Comparison of ENCODE assay signal across 33 cellular contexts in genomic region chr20:44141873-44142272, GRCh38. TPM values are rescaled to one million over a fixed set of nuclear protein-coding genes. Genes with fewer than 3 reads are reported as not detected.
DNase-seq lines count a peak whose midpoint lies in the region; ATAC-seq, FAIRE-seq and TF ChIP-seq lines count a peak whose summit lies in the region.
"Had no signal": no experiment of that assay in that cellular context is flagged by ENCODE, and none has a peak within 500 bp of the region (broad histone marks: within the 10 kb centered on the region; RNA-seq: fewer than 3 reads in every experiment).

No MANE protein-coding gene starts in this region.

- no peak overlapping the region for H3K14ac ChIP-seq in IMR-90 (replicated peaks; ENCODE audit: low read depth, low read length)

- CTCF ChIA-PET in IMR-90 (lab: Yijun Ruan, JAX): no interaction called here

- H3K27ac ChIP-seq in IMR-90 (ENCODE audit: insufficient read depth, low read length) (no peak overlapping the region), stomach (peak overlapping the region in 3 of 5 donors; percentile 41 to 85 (median 83)), ovary (no peak overlapping the region)
- H3K27ac ChIP-seq in effector memory CD4-positive, alpha-beta T cell (ENCODE audit: insufficient read depth, low read length, poor library complexity, severe bottlenecking): no peak overlapping the region
- H3K27ac ChIP-seq: parathyroid adenoma, SJSA1, upper lobe of right lung, WERI-Rb-1 had no signal

- no peak overlapping the region for H2AK9ac ChIP-seq in IMR-90 (replicated peaks; ENCODE audit: low read depth, low read length, poor library complexity)

- TF ChIP-seq CTCF in IMR-90 (conservative IDR thresholded peaks at IDR 0.05; ENCODE audit: low read depth, low read length) (no peak), stomach (IDR thresholded peaks at IDR 0.05) (no peak), ovary (IDR thresholded peaks at IDR 0.05) (no peak)

- TF ChIP-seq RAD21 in IMR-90 (IDR thresholded peaks at IDR 0.05; ENCODE audit: low read length): no peak

- H3K4me2 ChIP-seq in IMR-90 (ENCODE audit: low read depth, low read length): no peak overlapping the region

- no peak overlapping the region for H3K23ac ChIP-seq in IMR-90 (ENCODE audit: low read depth, low read length)

- H3K4me3 ChIP-seq in IMR-90 (ENCODE audit: insufficient read depth, low read depth, low read length) (no peak overlapping the region), stomach (no peak overlapping the region), ovary (no peak overlapping the region)
- H3K4me3 ChIP-seq in effector memory CD4-positive, alpha-beta T cell (ENCODE audit: insufficient read depth, low read depth, low read length, poor library complexity, severe bottlenecking): no peak overlapping the region
- H3K4me3 ChIP-seq: lung, mucosa of descending colon, SJSA1, upper lobe of right lung had no signal

- POLR2A ChIA-PET in IMR-90 (lab: Charles Lee; ENCODE audit: unreplicated experiment): no interaction called here

- H3K4me1 ChIP-seq in IMR-90 (ENCODE audit: control insufficient read depth, insufficient read depth, low read length): peaks cover 16% of the 10 kb centered on the region
- H3K4me1 ChIP-seq in stomach: peaks cover 0 to 50% (median 10%) of the 10 kb centered on the region in 4 donors
- H3K4me1 ChIP-seq in effector memory CD4-positive, alpha-beta T cell (ENCODE audit: control insufficient read depth, insufficient read depth, low read length, poor library complexity, severe bottlenecking): no peaks in the 10 kb centered on the region
- H3K4me1 ChIP-seq in ovary (ENCODE audit: insufficient read depth): no peaks in the 10 kb centered on the region
- H3K4me1 ChIP-seq: parathyroid adenoma, upper lobe of right lung had no signal

- H3K9ac ChIP-seq in IMR-90 (ENCODE audit: low read depth, low read length): no peak overlapping the region
- H3K9ac ChIP-seq: parathyroid adenoma had no signal

- no peak overlapping the region for H2AFZ ChIP-seq in IMR-90 (replicated peaks; ENCODE audit: low read length, poor library complexity)
- H2AFZ ChIP-seq: parathyroid adenoma had no signal

- ATAC-seq in IMR-90 (ENCODE audit: low read depth) (no peak), Right ventricle myocardium superior (ENCODE audit: poor library complexity) (peak; percentile 26)
- ATAC-seq: activated CD8-positive, alpha-beta T cell treated with anti-CD3 and anti-CD28 coated beads, Interleukin-2, amount 10 ng/mL, durations not matched to agents 7 days and 5 days; mucosa of descending colon; upper lobe of right lung had no signal

- no peak overlapping the region for H3K18ac ChIP-seq in IMR-90 (ENCODE audit: low read depth, low read length)

- H4K8ac ChIP-seq in IMR-90 (ENCODE audit: low read depth in 2 of 2, low read length in 2 of 2): no peak overlapping the region

- TF ChIP-seq POLR2A in IMR-90 (IDR thresholded peaks at IDR 0.05; ENCODE audit: low read depth, low read length) (no peak), stomach (IDR thresholded peaks at IDR 0.05) (no peak), ovary (IDR thresholded peaks at IDR 0.05) (no peak)

- DNase-seq in IMR-90 (no peak), Right ventricle myocardium superior (no peak), myocyte (ENCODE audit: low read depth) (peak; percentile 44), stomach (no peak), GM19239 (ENCODE audit: insufficient read length, low spot score) (no peak), iPS-NIHi7 (ENCODE audit: extremely low spot score) (no peak), ovary (no peak)
- DNase-seq in effector memory CD4-positive, alpha-beta T cell: no peak
- DNase-seq: 8988T; activated CD4-positive, alpha-beta T cell treated with anti-CD3 and anti-CD28 coated beads for 4 hours; activated CD8-positive, alpha-beta T cell treated with anti-CD3 and anti-CD28 coated beads, Interleukin-2, amount 10 ng/mL, durations not matched to agents 7 days and 5 days; activated naive CD4-positive, alpha-beta T cell treated with anti-CD3 and anti-CD28 coated beads, Interleukin-2, amount 50 U/mL, for 16 hours; C1 segment of cervical spinal cord; DMS53; effector CD8-positive, alpha-beta T cell; GOT3; mucosa of descending colon; NCI-H1092 treated with DMSO at 0.1 percent for 48 hours; NCI-H1694 treated with DMSO at 0.1 percent for 48 hours; NCI-H82; stimulated activated CD4-positive, alpha-beta T cell treated with anti-CD3 and anti-CD28 coated beads, Interleukin-12 subunit alpha, Interleukin-12 subunit beta, amount 100 ng/mL, for 4 hours; stimulated activated CD4-positive, alpha-beta T cell treated with anti-CD3 and anti-CD28 coated beads, Interleukin-4, amount 100 ng/mL, for 1 hour; T1000; upper lobe of right lung; WERI-Rb-1 had no signal

- FAIRE-seq in GM19239 (lab: Jason Lieb, UNC): no peak
- FAIRE-seq: G401.6, RCC 7860 had no signal

- H2BK20ac ChIP-seq in IMR-90 (ENCODE audit: low read depth, low read length): no peak overlapping the region

- H4K20me1 ChIP-seq in IMR-90 (ENCODE audit: insufficient read depth, low read length): no peaks in the 10 kb centered on the region

- H2BK5ac ChIP-seq in IMR-90 (ENCODE audit: low read depth, low read length, poor library complexity, severe bottlenecking): no peak overlapping the region

- peaks cover 3% of the 10 kb centered on the region; the same call in 1 of the 2 replicates for H3K9me1 ChIP-seq in IMR-90 (ENCODE audit: insufficient read depth, low read length)

- no peaks in the 10 kb centered on the region for H3K36me3 ChIP-seq in IMR-90 (ENCODE audit: control insufficient read depth, insufficient read depth, low read length)
- H3K36me3 ChIP-seq in stomach: no peaks in the 10 kb centered on the region
- H3K36me3 ChIP-seq in effector memory CD4-positive, alpha-beta T cell (ENCODE audit: control insufficient read depth, insufficient read depth, low read length): no peaks in the 10 kb centered on the region
- H3K36me3 ChIP-seq in ovary: no peaks in the 10 kb centered on the region
- H3K36me3 ChIP-seq: upper lobe of right lung, WERI-Rb-1 had no signal

- dilution Hi-C loops in IMR-90 (cut with HindIII; ENCODE audit: low sequenced_read_pairs, unreplicated experiment): no loop called here

- no peak overlapping the region for H2BK15ac ChIP-seq in IMR-90 (ENCODE audit: low read depth, low read length)

- in situ Hi-C loops in IMR-90 (cut with MboI; ENCODE audit: low sequenced_read_pairs): no loop called here

- TF ChIP-seq EP300 in stomach (IDR thresholded peaks at IDR 0.05): no peak
- no peak for TF ChIP-seq EP300 in ovary (IDR thresholded peaks at IDR 0.05)

- no peak overlapping the region for H3K4ac ChIP-seq in IMR-90 (ENCODE audit: low read depth, low read length)

- H3K56ac ChIP-seq in IMR-90 (ENCODE audit: extremely low read depth, insufficient read depth, low read length): no peak overlapping the region

- peaks cover 7% of the 10 kb centered on the region; the same call in 1 of the 2 replicates for H3K27me3 ChIP-seq in IMR-90 (ENCODE audit: control insufficient read depth, insufficient read depth, low read length)
- H3K27me3 ChIP-seq in stomach: peaks cover 0 to 29% (median 0%) of the 10 kb centered on the region in 3 donors
- no peaks in the 10 kb centered on the region for H3K27me3 ChIP-seq in effector memory CD4-positive, alpha-beta T cell (replicated peaks; ENCODE audit: control insufficient read depth, insufficient read depth, low read length, poor library complexity, severe bottlenecking)
- H3K27me3 ChIP-seq in ovary: no peaks in the 10 kb centered on the region
- H3K27me3 ChIP-seq: SJSA1, upper lobe of right lung had no signal

- intact Hi-C loops in IMR-90 (cut with micrococcal nuclease) (no loop called here), Right ventricle myocardium superior (cut with DNase I) (no loop called here), stomach (cut with DNase I; ENCODE audit: low total_unique reads) (no loop called here), ovary (cut with DNase I) (no loop called here)

- no CpG with 5 or more reads among the region's 6 CpGs for WGBS in IMR-90 (ENCODE audit: extremely low coverage in 2 of 2, insufficient read length in 1 of 2), 2 experiments
- WGBS in stomach, 5 donors: 65 to 85% (median 78%) methylated on average over 6 of the region's 6 CpGs
- WGBS in ovary, 3 donors: 79 to 87% (median 83%) methylated on average over 6 of the region's 6 CpGs

- no peak overlapping the region for H4K5ac ChIP-seq in IMR-90 (ENCODE audit: low read depth, low read length)

- H2BK120ac ChIP-seq in IMR-90 (ENCODE audit: low read depth, low read length): no peak overlapping the region

- H3K9me3 ChIP-seq in IMR-90 (ENCODE audit: control insufficient read depth, insufficient read depth, low read length) (no peaks in the 10 kb centered on the region), stomach (no peaks in the 10 kb centered on the region), ovary (no peaks in the 10 kb centered on the region)
- no peaks in the 10 kb centered on the region for H3K9me3 ChIP-seq in effector memory CD4-positive, alpha-beta T cell (ENCODE audit: control insufficient read depth, low read length)
- H3K9me3 ChIP-seq: Caco-2, mucosa of descending colon, SJSA1, upper lobe of right lung had no signal

- BruUV-seq in IMR-90 (replicated peaks; lab: Mats Ljungman, UMichigan): no TSS peak

- H2AK5ac ChIP-seq in IMR-90 (ENCODE audit: low read depth, low read length): no peak overlapping the region

- peaks cover 0 to under 1% of the 10 kb centered on the region in 2 experiments; a peak in 1 of 4 replicates for H3K79me1 ChIP-seq in IMR-90 (ENCODE audit: low read depth in 1 of 2, low read length in 2 of 2)

- 0 out of 2 replicates have a peak overlapping the region, but pooled peaks have one; percentile 4 for H4K91ac ChIP-seq in IMR-90 (ENCODE audit: insufficient read depth, low read depth, low read length)

TF ChIP-seq in IMR-90, 13 proteins besides CTCF, POLR2A, EP300 and RAD21 (continues in another document):
- no peak for TF ChIP-seq USF2 (IDR thresholded peaks at IDR 0.05; ENCODE audit: low read depth, low read length)
- TF ChIP-seq MXI1 (IDR thresholded peaks at IDR 0.05; ENCODE audit: borderline replicate concordance, low read depth, low read length): no peak

RNA-seq across cellular contexts. Expression of gene JPH2, which starts 45.1 kb away (rescaled TPM):
- total RNA-seq in IMR-90 (2012; rRNA removed) (0.54 and 0.83 TPM in 2 replicates), Right ventricle myocardium superior (181 TPM), myocyte (263 and 339 TPM in 2 replicates), stomach (10 to 100 TPM in 4 of 5 donors, 1 to 10 TPM in 1; 7.6 to 51.9 (median 38.9) TPM), ovary (10 to 100 TPM in 1 of 7 donors, 1 to 10 TPM in 5, under 1 TPM in 1; 0.48 to 27.4 (median 3.0) TPM)
- polyA plus RNA-seq in IMR-90 (2012; rRNA removed) (0.44 TPM in 2 replicates), stomach (1 to 10 TPM in 2 of 3 donors, under 1 TPM in 1; 0.15 to 9.1 (median 1.1) TPM), ovary (1 to 10 TPM; 2.9 to 7.5 TPM)
- polyA plus RNA-seq in IMR-90 (2012; cell fraction: cytosol; rRNA removed): 0.31 and 0.60 TPM in 2 replicates
- 0.40 and 0.71 TPM in 2 replicates for polyA plus RNA-seq in IMR-90 (2012; cell fraction: nucleus; rRNA removed; ENCODE audit: low replicate concordance)
- polyA plus RNA-seq in myocyte (2012): 121 TPM
- total RNA-seq: activated T-helper 2 cell treated with anti-CD3 and anti-CD28 coated beads, Interferon-gamma antibody, Interleukin-2, Interleukin-4, amounts not matched to agents 10 μg/mL and 5 μg/mL and 100 μg/mL, durations not matched to agents 14 hours and 24 hours and 36 hours had no signal
- polyA plus RNA-seq: neural cell had no signal

Comparison
In these comparisons a context has a peak if more than half of its experiments do, and no peak if none do; other contexts are left out.
1. H3K27ac ChIP-seq: peak in stomach (3 of 5); none in IMR-90 (single experiment), effector memory CD4-positive, alpha-beta T cell (single experiment) and ovary (0 of 2).